11 cellular contexts compared by ENCODE assay signal in genomic region chr12:124683330-124683662, GRCh38.
DNase-seq lines count a peak whose midpoint lies in the region; ATAC-seq and TF ChIP-seq lines count a peak whose summit lies in the region.
"Had no signal": no experiment of that assay in that cellular context is flagged by ENCODE, and none has a peak within 500 bp of the region (broad histone marks: within the 10 kb centered on the region; RNA-seq: fewer than 3 reads in every experiment).

No MANE protein-coding gene starts in this region.

- H3K36me3 Mint-ChIP-seq in naive thymus-derived CD4-positive, alpha-beta T cell, result peaks cover 0 to 3% (median 0%) of the 10 kb centered on the region in 5 donors

- in situ Hi-C loops in mammary epithelial cell (cut with MboI; ENCODE audit: low sequenced_read_pairs in 2 of 2), result loop anchor here in 1 of 2 donors (10.0 kb wide), 1 partner anchor 82 kb away; no protein-coding TSS in a partner anchor

- H3K27ac ChIP-seq in right atrium auricular region (peak overlapping the region; percentile 53 to 57), mammary epithelial cell (ENCODE audit: insufficient read depth, low read depth, low read length) (no peak overlapping the region), vagina (peak overlapping the region; percentile 69)
- no peak overlapping the region for H3K27ac ChIP-seq in naive thymus-derived CD4-positive, alpha-beta T cell (ENCODE audit: low read depth, low read length)

- H3K27me3 Mint-ChIP-seq in naive thymus-derived CD4-positive, alpha-beta T cell, result peaks cover 0 to 3% (median 0%) of the 10 kb centered on the region in 5 donors

- no TSS peak for BruUV-seq in mammary epithelial cell (replicated peaks; lab: Mats Ljungman, UMichigan)

- POLR2A ChIA-PET in naive thymus-derived CD4-positive, alpha-beta T cell (lab: Charles Lee), result no interaction called here

- H3K36me3 ChIP-seq in right atrium auricular region (no peaks in the 10 kb centered on the region), mammary epithelial cell (ENCODE audit: insufficient read depth, low read length) (no peaks in the 10 kb centered on the region), vagina (no peaks in the 10 kb centered on the region)
- H3K36me3 ChIP-seq in naive thymus-derived CD4-positive, alpha-beta T cell (ENCODE audit: control insufficient read depth in 2 of 3, insufficient read depth in 3 of 3, low read length in 3 of 3), result no peaks in the 10 kb centered on the region

- CTCF ChIA-PET in mammary epithelial cell (lab: Charles Lee; ENCODE audit: low non-redundant PET), result no interaction called here
- CTCF ChIA-PET in naive thymus-derived CD4-positive, alpha-beta T cell (lab: Charles Lee), result no interaction called here

- peaks cover 12 to 27% (median 21%) of the 10 kb centered on the region in 7 donors for H3K4me1 Mint-ChIP-seq in naive thymus-derived CD4-positive, alpha-beta T cell

- no peak overlapping the region for H2AFZ ChIP-seq in mammary epithelial cell (ENCODE audit: low read depth, low read length)

- intact Hi-C loops in left ventricle myocardium superior (cut with micrococcal nuclease) (no loop called here), mammary epithelial cell (cut with micrococcal nuclease) (no loop called here), vagina (cut with DNase I) (no loop called here)
- intact Hi-C loops in naive thymus-derived CD4-positive, alpha-beta T cell (cut with micrococcal nuclease), result no loop called here

- H3K9ac ChIP-seq in mammary epithelial cell (ENCODE audit: insufficient read depth, low read length), result no peak overlapping the region

- peak overlapping the region in 1 of 9 donors; percentile 53 for H3K27ac Mint-ChIP-seq in naive thymus-derived CD4-positive, alpha-beta T cell
- H3K27ac Mint-ChIP-seq: memory B cell had no signal

- no peaks in the 10 kb centered on the region for H3K79me2 ChIP-seq in mammary epithelial cell (ENCODE audit: insufficient read depth, low read length)

- WGBS in mammary epithelial cell (ENCODE audit: low coverage, missing lambda C conversion rate), result 77% methylated on average over 8 of the region's 8 CpGs

- H3K4me3 Mint-ChIP-seq in naive thymus-derived CD4-positive, alpha-beta T cell, result no peak overlapping the region
- H3K4me3 Mint-ChIP-seq: memory B cell had no signal

- TF ChIP-seq POLR2A in vagina (IDR thresholded peaks at IDR 0.05), result no peak

- no peaks in the 10 kb centered on the region for H4K20me1 ChIP-seq in mammary epithelial cell (ENCODE audit: insufficient read depth, low read length)

- TF ChIP-seq CTCF in right atrium auricular region (IDR thresholded peaks at IDR 0.05) (no peak), mammary epithelial cell (conservative IDR thresholded peaks at IDR 0.05 in 1 of 2, IDR thresholded peaks at IDR 0.05 in 1 of 2; ENCODE audit: extremely low read depth in 1 of 2, insufficient read depth in 1 of 2, low read depth in 1 of 2, low read length in 2 of 2) (no peak), vagina (IDR thresholded peaks at IDR 0.05) (no peak)

- H3K4me3 ChIP-seq in right atrium auricular region (no peak overlapping the region), mammary epithelial cell (replicated peaks in 1 of 3; ENCODE audit: insufficient read depth in 1 of 3, low read depth in 2 of 3, low read length in 3 of 3) (no peak overlapping the region), vagina (no peak overlapping the region)
- H3K4me3 ChIP-seq in naive thymus-derived CD4-positive, alpha-beta T cell (ENCODE audit: low read length), result no peak overlapping the region

- H3K4me2 ChIP-seq in mammary epithelial cell (ENCODE audit: insufficient read depth, low read depth, low read length), result no peak overlapping the region

- dilution Hi-C loops in mammary epithelial cell (cut with HindIII; ENCODE audit: low sequenced_read_pairs), result loop anchor here (5.0 to 10.0 kb wide), 4 partner anchors 49 to 171 kb away; no protein-coding TSS in a partner anchor

- peaks cover 0 to 4% of the 10 kb centered on the region in 2 donors for H3K9me3 ChIP-seq in right atrium auricular region
- H3K9me3 ChIP-seq in mammary epithelial cell (replicated peaks; ENCODE audit: insufficient read depth, low read length), result no peaks in the 10 kb centered on the region
- no peaks in the 10 kb centered on the region for H3K9me3 ChIP-seq in vagina
- H3K9me3 ChIP-seq in naive thymus-derived CD4-positive, alpha-beta T cell (ENCODE audit: control insufficient read depth in 2 of 3, low read length in 3 of 3), result no peaks in the 10 kb centered on the region

- H3K27me3 ChIP-seq in right atrium auricular region (no peaks in the 10 kb centered on the region), mammary epithelial cell (ENCODE audit: insufficient read depth, low read length) (no peaks in the 10 kb centered on the region), vagina (no peaks in the 10 kb centered on the region)
- no peaks in the 10 kb centered on the region for H3K27me3 ChIP-seq in naive thymus-derived CD4-positive, alpha-beta T cell (ENCODE audit: control insufficient read depth in 2 of 2, insufficient read depth in 2 of 2, low read length in 2 of 2)

- no peak for ATAC-seq in left ventricle myocardium superior
- ATAC-seq in naive thymus-derived CD4-positive, alpha-beta T cell, result no peak
- no peak for ATAC-seq in GM21737 (IDR thresholded peaks at IDR 0.05; ENCODE audit: unreplicated experiment)

- peaks cover 0 to 2% (median 0%) of the 10 kb centered on the region in 11 donors for H3K9me3 Mint-ChIP-seq in naive thymus-derived CD4-positive, alpha-beta T cell
- H3K9me3 Mint-ChIP-seq: memory B cell had no signal

- H3K4me1 ChIP-seq in right atrium auricular region (peaks cover 0 to 76% of the 10 kb centered on the region in 2 donors), mammary epithelial cell (ENCODE audit: insufficient read depth, low read length) (peaks cover 53% of the 10 kb centered on the region), vagina (peaks cover 90% of the 10 kb centered on the region)
- peaks cover 6 to 14% of the 10 kb centered on the region in 2 donors for H3K4me1 ChIP-seq in naive thymus-derived CD4-positive, alpha-beta T cell (ENCODE audit: control insufficient read depth in 2 of 2, insufficient read depth in 2 of 2, low read length in 2 of 2)

- DNase-seq in right atrium auricular region (ENCODE audit: low spot score) (no peak), left ventricle myocardium superior (no peak), mammary epithelial cell (peak; percentile 59), myocyte (ENCODE audit: low read depth) (peak; percentile 51), vagina (ENCODE audit: extremely low spot score in 2 of 2) (no peak), amygdala (lab: John Stamatoyannopoulos, UW) (no peak)
- DNase-seq in naive thymus-derived CD4-positive, alpha-beta T cell, result no peak
- DNase-seq: activated CD8-positive, alpha-beta memory T cell treated with anti-CD3 and anti-CD28 coated beads, Interleukin-2, amount 50 U/mL, for 4 hours; anterior cingulate cortex had no signal

Comparison
In these comparisons a context has a peak if more than half of its experiments do, and no peak if none do; other contexts are left out.
1. DNase-seq: peak in mammary epithelial cell (single experiment) and myocyte (single experiment); none in right atrium auricular region (single experiment), left ventricle myocardium superior (single experiment), vagina (0 of 2), naive thymus-derived CD4-positive, alpha-beta T cell (0 of 9) and amygdala (0 of 56).
2. H3K27ac ChIP-seq: peak in right atrium auricular region (2 of 2) and vagina (single experiment); none in mammary epithelial cell (single experiment) and naive thymus-derived CD4-positive, alpha-beta T cell (single experiment).